1 cellular context compared by ENCODE assay signal in the genomic region with DNA sequence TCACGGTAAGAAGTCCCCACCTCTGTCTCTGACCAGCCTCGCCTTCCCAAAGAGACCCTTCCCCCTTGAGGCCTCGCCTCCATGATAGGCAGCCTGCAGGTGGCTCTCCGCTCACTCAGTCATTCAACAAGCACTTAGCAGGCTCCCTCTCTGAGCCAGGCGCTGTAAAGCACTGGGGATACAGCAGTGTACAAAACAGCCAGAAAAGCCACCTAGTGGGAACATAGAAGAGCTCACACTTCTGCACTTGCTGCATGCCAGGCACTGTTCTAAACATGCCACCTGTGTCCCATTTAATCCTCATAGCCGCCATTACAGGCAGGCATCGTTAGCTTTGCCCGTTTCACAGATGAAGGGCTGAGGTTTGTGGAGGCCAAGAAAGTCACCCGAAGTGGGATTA.
TF ChIP-seq lines count a peak whose summit lies in the region.

No MANE protein-coding gene starts in this region.

TF ChIP-seq in H1, 55 proteins besides CTCF, POLR2A, EP300 and RAD21:
- TF ChIP-seq RXRA (IDR thresholded peaks at IDR 0.05; ENCODE audit: insufficient read depth, low read depth, low read length), result no peak
- no peak for TF ChIP-seq CTBP2 (IDR thresholded peaks at IDR 0.05; ENCODE audit: borderline replicate concordance, insufficient read depth, insufficient read length, low read length)
- TF ChIP-seq RBBP5 (IDR thresholded peaks at IDR 0.05; ENCODE audit: borderline replicate concordance, low read depth, low read length), result no peak
- TF ChIP-seq CHD2 (IDR thresholded peaks at IDR 0.05; ENCODE audit: low read length), result no peak
TF ChIP-seq in H1: peak in this region for 0.
